1 cellular context compared by ENCODE assay signal in genomic region chr10:125231813-125232475, GRCh38.
TF ChIP-seq lines count a peak whose summit lies in the region.

No MANE protein-coding gene starts in this region.

TF ChIP-seq in H1, 55 proteins besides CTCF, POLR2A, EP300 and RAD21:
- TF ChIP-seq BRCA1 (IDR thresholded peaks at IDR 0.05; ENCODE audit: low read depth, low read length) (no peak), SUZ12 (IDR thresholded peaks at IDR 0.05; ENCODE audit: low read length) (no peak), POU5F1 (IDR thresholded peaks at IDR 0.05; ENCODE audit: low read depth, low read length) (no peak), SIN3A (conservative IDR thresholded peaks at IDR 0.05 in 1 of 2, IDR thresholded peaks at IDR 0.05 in 1 of 2; ENCODE audit: low read depth in 1 of 2, low read length in 2 of 2) (no peak), SP1 (IDR thresholded peaks at IDR 0.05; ENCODE audit: low read depth, low read length) (no peak), RXRA (IDR thresholded peaks at IDR 0.05; ENCODE audit: insufficient read depth, low read depth, low read length) (no peak), CTBP2 (IDR thresholded peaks at IDR 0.05; ENCODE audit: borderline replicate concordance, insufficient read depth, insufficient read length, low read length) (no peak), USF2 (IDR thresholded peaks at IDR 0.05; ENCODE audit: low read length) (no peak), TCF12 (IDR thresholded peaks at IDR 0.05; ENCODE audit: low read depth, low read length) (no peak)
